ENCODE assay signal across 26 cellular contexts in the genomic region with DNA sequence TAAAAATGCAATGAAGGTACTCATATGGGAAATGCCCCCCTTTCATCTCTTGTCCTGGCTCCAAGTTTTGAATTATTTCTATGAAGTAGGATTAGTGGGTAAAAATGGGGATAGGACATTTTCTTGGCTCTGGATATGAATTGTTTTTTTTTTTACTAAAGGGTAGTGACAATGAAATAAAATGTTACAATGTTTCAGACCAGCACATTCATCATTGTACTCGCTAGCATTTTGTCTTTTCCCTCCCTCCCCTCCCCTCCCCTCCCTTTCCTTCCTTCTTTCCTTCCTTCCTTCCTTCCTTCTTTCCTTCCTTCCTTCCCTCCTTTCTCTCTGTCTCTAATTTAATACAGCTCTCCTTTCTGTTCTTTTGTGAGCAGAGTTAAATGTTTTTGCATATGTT.
DNase-seq lines count a peak whose midpoint lies in the region; ATAC-seq, FAIRE-seq and TF ChIP-seq lines count a peak whose summit lies in the region.
"Had no signal": no experiment of that assay in that cellular context is flagged by ENCODE, and none has a peak within 500 bp of the region (broad histone marks: within the 10 kb centered on the region; RNA-seq: fewer than 3 reads in every experiment).

No MANE protein-coding gene starts in this region.

- POLR2A ChIA-PET in HepG2 (lab: Yijun Ruan, JAX) = no interaction called here

- no peak for TF ChIP-seq CTCF in HepG2 (CRISPR knock-in tag; IDR thresholded peaks at IDR 0.05)
- TF ChIP-seq CTCF in right lobe of liver (IDR thresholded peaks at IDR 0.05) = no peak
- TF ChIP-seq CTCF in astrocyte (IDR thresholded peaks at IDR 0.05; ENCODE audit: insufficient read depth, low read depth, low read length) = no peak

- H3K9me3 ChIP-seq in HepG2 (ENCODE audit: low read length) (no peaks in the 10 kb centered on the region), right lobe of liver (no peaks in the 10 kb centered on the region), astrocyte (ENCODE audit: insufficient read depth, low read depth, low read length) (no peaks in the 10 kb centered on the region)
- H3K9me3 ChIP-seq: A549, BE2C, BLaER1 had no signal

- H3K9ac ChIP-seq in HepG2 (ENCODE audit: insufficient read depth, low read depth, low read length) (no peak overlapping the region), astrocyte (ENCODE audit: low read length) (no peak overlapping the region)
- H3K9ac ChIP-seq: BLaER1 had no signal

- H3K4me1 Mint-ChIP-seq in astrocyte (ENCODE audit: low read depth, unreplicated experiment) = peaks cover 18% of the 10 kb centered on the region
- H3K4me1 Mint-ChIP-seq: CD14-positive monocyte; CD4-positive, alpha-beta memory T cell; CD4-positive, CD25-positive, alpha-beta regulatory T cell; CD8-positive, alpha-beta memory T cell had no signal

- H3K9me3 Mint-ChIP-seq in astrocyte (ENCODE audit: unreplicated experiment) = no peaks in the 10 kb centered on the region
- H3K9me3 Mint-ChIP-seq: CD8-positive, alpha-beta memory T cell had no signal

- CTCF ChIA-PET in HepG2 (lab: Yijun Ruan, JAX; ENCODE audit: low intra/inter-chr PET ratio, low total read pairs) = no interaction called here

- no peak overlapping the region for H2AFZ ChIP-seq in HepG2 (ENCODE audit: low read length)
- H2AFZ ChIP-seq in astrocyte (ENCODE audit: low read depth, low read length) = no peak overlapping the region

- H3K79me2 ChIP-seq in HepG2 (ENCODE audit: insufficient read depth, low read length) (no peaks in the 10 kb centered on the region), astrocyte (ENCODE audit: insufficient read depth, low read length) (no peaks in the 10 kb centered on the region)

- H3K4me1 ChIP-seq in HepG2 (ENCODE audit: insufficient read depth, low read length) = no peaks in the 10 kb centered on the region
- H3K4me1 ChIP-seq in right lobe of liver = no peaks in the 10 kb centered on the region
- peaks cover 6% of the 10 kb centered on the region for H3K4me1 ChIP-seq in astrocyte (ENCODE audit: insufficient read depth, low read length)
- H3K4me1 ChIP-seq: BE2C, BLaER1 had no signal

- in situ Hi-C loops in HepG2 (cut with HindIII; ENCODE audit: extremely low pct_ligation_motif_present, low pct_unique_long_range_greater_than_20kb) = no loop called here
- in situ Hi-C loops in KBM-7 (cut with MboI; ENCODE audit: low pct_unique_long_range_greater_than_20kb, low sequenced_read_pairs) = no loop called here

- H3K27me3 Mint-ChIP-seq in astrocyte (ENCODE audit: low read depth, unreplicated experiment) = no peaks in the 10 kb centered on the region

- WGBS in HepG2 (ENCODE audit: low lambda C conversion rate) = 9% methylated on average over 1 of the region's 1 CpG
- WGBS in right lobe of liver (ENCODE audit: insufficient coverage, low coverage, low lambda C conversion rate, missing lambda C conversion rate) = 70% methylated on average over 1 of the region's 1 CpG

- no peak overlapping the region for H3K4me3 ChIP-seq in HepG2 (replicated peaks in 1 of 3; ENCODE audit: insufficient read depth in 1 of 3, low read depth in 2 of 3, low read length in 3 of 3)
- H3K4me3 ChIP-seq in right lobe of liver = no peak overlapping the region
- no peak overlapping the region for H3K4me3 ChIP-seq in astrocyte (ENCODE audit: insufficient read depth, low read depth, low read length)
- H3K4me3 ChIP-seq: A549, BLaER1, GM12878 had no signal

- no TSS peak for BruUV-seq in HepG2 (replicated peaks; lab: Mats Ljungman, UMichigan)

- H3K27me3 ChIP-seq in HepG2 (ENCODE audit: control insufficient read depth in 1 of 2, insufficient read depth in 2 of 2, low read length in 2 of 2) (no peaks in the 10 kb centered on the region), right lobe of liver (no peaks in the 10 kb centered on the region), astrocyte (ENCODE audit: insufficient read depth, low read length) (no peaks in the 10 kb centered on the region)
- H3K27me3 ChIP-seq: BE2C, BLaER1 had no signal

- intact Hi-C loops in HepG2 (cut with micrococcal nuclease; ENCODE audit: unreplicated experiment) (no loop called here), right lobe of liver (cut with DNase I) (no loop called here)

- no peak for ATAC-seq in HepG2
- no peak for ATAC-seq in right lobe of liver
- ATAC-seq: A549, GM12878 had no signal

- H4K20me1 ChIP-seq in HepG2 (ENCODE audit: insufficient read depth, low read length) (no peaks in the 10 kb centered on the region), astrocyte (ENCODE audit: insufficient read depth, low read length) (no peaks in the 10 kb centered on the region)
- H4K20me1 ChIP-seq: BLaER1 had no signal

- H3K4me2 ChIP-seq in HepG2 (ENCODE audit: low read depth, low read length) (no peak overlapping the region), astrocyte (ENCODE audit: low read length) (no peak overlapping the region)
- H3K4me2 ChIP-seq: A549, BLaER1 had no signal

- H3K27ac ChIP-seq in HepG2 (ENCODE audit: extremely low read length, insufficient read depth, low read length) (no peak overlapping the region), right lobe of liver (no peak overlapping the region), astrocyte (ENCODE audit: low read depth, low read length) (no peak overlapping the region)
- H3K27ac ChIP-seq: 22Rv1, A549, BLaER1 had no signal

- no peak for TF ChIP-seq EP300 in HepG2 (IDR thresholded peaks at IDR 0.05; ENCODE audit: low read depth in 2 of 2, low read length in 2 of 2)
- TF ChIP-seq EP300 in HepG2 (CRISPR knock-in tag; IDR thresholded peaks at IDR 0.05; ENCODE audit: borderline replicate concordance) = no peak

- H3K36me3 ChIP-seq in HepG2 (replicated peaks in 1 of 2; ENCODE audit: control insufficient read depth in 1 of 2, insufficient read depth in 2 of 2, low read length in 2 of 2) (no peaks in the 10 kb centered on the region), right lobe of liver (no peaks in the 10 kb centered on the region), astrocyte (ENCODE audit: insufficient read depth, low read length) (no peaks in the 10 kb centered on the region)
- H3K36me3 ChIP-seq: BE2C, BLaER1 had no signal

- no peak overlapping the region for H3K4me3 Mint-ChIP-seq in astrocyte (ENCODE audit: unreplicated experiment)
- H3K4me3 Mint-ChIP-seq: CD14-positive monocyte; CD4-positive, alpha-beta memory T cell; CD4-positive, CD25-positive, alpha-beta regulatory T cell; CD8-positive, alpha-beta memory T cell had no signal

- peak overlapping the region; percentile 38 for H3K27ac Mint-ChIP-seq in astrocyte (ENCODE audit: unreplicated experiment)
- H3K27ac Mint-ChIP-seq: CD14-positive monocyte; CD4-positive, alpha-beta memory T cell; CD4-positive, CD25-positive, alpha-beta regulatory T cell had no signal

- H3K36me3 Mint-ChIP-seq in astrocyte (ENCODE audit: low read depth, unreplicated experiment) = no peaks in the 10 kb centered on the region
- H3K36me3 Mint-ChIP-seq: CD14-positive monocyte; CD4-positive, alpha-beta memory T cell; CD4-positive, CD25-positive, alpha-beta regulatory T cell; CD8-positive, alpha-beta memory T cell had no signal

- TF ChIP-seq POLR2A in HepG2 (IDR thresholded peaks at IDR 0.05; ENCODE audit: insufficient read depth in 1 of 2, low read depth in 2 of 2, low read length in 2 of 2) = no peak
- TF ChIP-seq POLR2A in right lobe of liver (IDR thresholded peaks at IDR 0.05) = no peak

- DNase-seq in HepG2 (ENCODE audit: low spot score) = no peak
- no peak for DNase-seq in right lobe of liver
- no peak for DNase-seq in astrocyte (ENCODE audit: low read depth)
- DNase-seq in KBM-7 = no peak
- DNase-seq in NCI-H1436 (lab: John Stamatoyannopoulos, UW) = no peak
- DNase-seq: ACHN; BE2C; C1 segment of cervical spinal cord; CD4-positive, alpha-beta memory T cell; CD4-positive, CD25-positive, alpha-beta regulatory T cell; CD8-positive, alpha-beta memory T cell; COR-L47; DMS 273 treated with DMSO at 0.1 percent for 48 hours; DMS153; DMS53; DMS79; DND-41; EL; GDM1 had no signal

- no peak for TF ChIP-seq RAD21 in HepG2 (CRISPR knock-in tag; IDR thresholded peaks at IDR 0.05)

- FAIRE-seq in HepG2 (lab: Jason Lieb, UNC) (no peak), astrocyte (lab: Jason Lieb, UNC) (no peak)
- FAIRE-seq: A549, GM12878, GM12892, GM18507 had no signal

TF ChIP-seq in HepG2, 621 proteins besides CTCF, POLR2A, EP300 and RAD21:
- TF ChIP-seq HNRNPK (IDR thresholded peaks at IDR 0.05; ENCODE audit: low read depth, low read length, poor library complexity, severe bottlenecking) = peak; percentile 83
- no peak for TF ChIP-seq HIVEP1 (CRISPR knock-in tag; IDR thresholded peaks at IDR 0.05)
